Comparison of ENCODE assay signal across 1 cellular context in the genomic region with DNA sequence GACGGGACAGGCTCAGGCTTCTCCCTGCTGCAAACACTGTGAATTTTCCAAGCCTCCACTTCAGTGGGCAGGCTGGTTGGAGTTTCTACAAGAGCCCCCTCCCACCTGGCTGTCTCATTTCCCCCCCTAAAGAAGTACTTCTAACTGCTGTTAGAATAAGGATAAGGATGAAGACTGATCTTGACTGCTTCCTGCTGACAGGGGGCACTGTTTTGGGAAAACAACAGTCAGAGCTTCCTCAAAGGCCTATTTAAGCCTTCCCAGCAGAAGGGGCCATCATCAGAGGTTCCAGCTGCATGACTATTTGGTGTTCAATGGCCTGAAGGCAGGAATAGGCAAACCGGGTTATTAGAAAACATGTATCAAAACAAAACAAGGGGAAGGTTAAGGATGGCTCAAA.
TF ChIP-seq lines count a peak whose summit lies in the region.

No MANE protein-coding gene starts in this region.

TF ChIP-seq in GM23338, 12 proteins besides CTCF, POLR2A, EP300 and RAD21 (continued from another document):
- TF ChIP-seq ZNF462 (CRISPR knock-in tag; IDR thresholded peaks at IDR 0.05) (no peak), ETS1 (IDR thresholded peaks at IDR 0.05) (no peak)
- TF ChIP-seq, protein P1, sequence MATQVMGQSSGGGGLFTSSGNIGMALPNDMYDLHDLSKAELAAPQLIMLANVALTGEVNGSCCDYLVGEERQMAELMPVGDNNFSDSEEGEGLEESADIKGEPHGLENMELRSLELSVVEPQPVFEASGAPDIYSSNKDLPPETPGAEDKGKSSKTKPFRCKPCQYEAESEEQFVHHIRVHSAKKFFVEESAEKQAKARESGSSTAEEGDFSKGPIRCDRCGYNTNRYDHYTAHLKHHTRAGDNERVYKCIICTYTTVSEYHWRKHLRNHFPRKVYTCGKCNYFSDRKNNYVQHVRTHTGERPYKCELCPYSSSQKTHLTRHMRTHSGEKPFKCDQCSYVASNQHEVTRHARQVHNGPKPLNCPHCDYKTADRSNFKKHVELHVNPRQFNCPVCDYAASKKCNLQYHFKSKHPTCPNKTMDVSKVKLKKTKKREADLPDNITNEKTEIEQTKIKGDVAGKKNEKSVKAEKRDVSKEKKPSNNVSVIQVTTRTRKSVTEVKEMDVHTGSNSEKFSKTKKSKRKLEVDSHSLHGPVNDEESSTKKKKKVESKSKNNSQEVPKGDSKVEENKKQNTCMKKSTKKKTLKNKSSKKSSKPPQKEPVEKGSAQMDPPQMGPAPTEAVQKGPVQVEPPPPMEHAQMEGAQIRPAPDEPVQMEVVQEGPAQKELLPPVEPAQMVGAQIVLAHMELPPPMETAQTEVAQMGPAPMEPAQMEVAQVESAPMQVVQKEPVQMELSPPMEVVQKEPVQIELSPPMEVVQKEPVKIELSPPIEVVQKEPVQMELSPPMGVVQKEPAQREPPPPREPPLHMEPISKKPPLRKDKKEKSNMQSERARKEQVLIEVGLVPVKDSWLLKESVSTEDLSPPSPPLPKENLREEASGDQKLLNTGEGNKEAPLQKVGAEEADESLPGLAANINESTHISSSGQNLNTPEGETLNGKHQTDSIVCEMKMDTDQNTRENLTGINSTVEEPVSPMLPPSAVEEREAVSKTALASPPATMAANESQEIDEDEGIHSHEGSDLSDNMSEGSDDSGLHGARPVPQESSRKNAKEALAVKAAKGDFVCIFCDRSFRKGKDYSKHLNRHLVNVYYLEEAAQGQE (IDR thresholded peaks at IDR 0.05; ENCODE audit: unreplicated experiment): no peak
